20 cellular contexts compared by ENCODE assay signal in the genomic region with DNA sequence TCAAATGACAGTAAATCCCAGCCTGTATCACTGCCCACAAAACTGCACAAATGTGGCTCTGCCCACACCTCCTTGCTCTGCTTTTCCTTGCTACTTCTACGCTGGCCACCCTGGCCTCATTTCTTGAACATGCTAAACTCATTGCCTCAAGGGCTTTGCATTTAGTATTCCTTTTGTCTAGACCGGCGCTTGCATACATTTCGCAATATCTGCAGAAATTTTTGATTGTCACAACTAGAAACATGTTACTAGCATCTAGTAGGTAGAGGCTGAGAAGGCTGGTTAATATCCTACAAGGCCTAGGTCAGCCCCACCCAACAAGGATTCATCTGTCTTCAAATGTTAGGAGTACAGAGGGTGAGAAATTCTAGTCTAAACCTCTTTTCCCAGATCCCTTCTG.
A peak's percentile ranks its signal among the peaks of the same experiment; 100 is the strongest.
DNase-seq lines count a peak whose midpoint lies in the region; ATAC-seq, FAIRE-seq and TF ChIP-seq lines count a peak whose summit lies in the region.
"Had no signal": no experiment of that assay in that cellular context is flagged by ENCODE, and none has a peak within 500 bp of the region (broad histone marks: within the 10 kb centered on the region; RNA-seq: fewer than 3 reads in every experiment).

No MANE protein-coding gene starts in this region.

- H2BK120ac ChIP-seq in H1 (replicated peaks; ENCODE audit: low read depth, low read length) = no peak overlapping the region

- POLR2A ChIA-PET in H1 (lab: Charles Lee; ENCODE audit: partially characterized antibody) = no interaction called here

- H3K27ac ChIP-seq in BLaER1 (no peak overlapping the region), H1 (ENCODE audit: low read depth, low read length) (no peak overlapping the region)
- H3K27ac ChIP-seq: 22Rv1, A549 had no signal

- H2BK5ac ChIP-seq in H1 (ENCODE audit: low read depth, low read length) = no peak overlapping the region

- no peak for ATAC-seq in GM21447 (IDR thresholded peaks at IDR 0.05; ENCODE audit: unreplicated experiment)
- ATAC-seq: A549 had no signal

- H4K20me1 ChIP-seq in BLaER1 (no peaks in the 10 kb centered on the region), H1 (replicated peaks in 1 of 2; ENCODE audit: control insufficient read depth in 1 of 2, insufficient read depth in 2 of 2, low read length in 2 of 2) (no peaks in the 10 kb centered on the region)

- no peaks in the 10 kb centered on the region for H3K79me2 ChIP-seq in H1 (ENCODE audit: control insufficient read depth in 1 of 2, insufficient read depth in 2 of 2, low read length in 2 of 2)

- H3K4me3 ChIP-seq in BLaER1 (no peak overlapping the region), H1 (ENCODE audit: extremely low read depth in 1 of 4, insufficient read depth in 2 of 4, low read depth in 3 of 4, low read length in 4 of 4) (no peak overlapping the region)
- H3K4me3 ChIP-seq: A549 had no signal

- no peaks in the 10 kb centered on the region for H3K79me1 ChIP-seq in H1 (ENCODE audit: low read depth, low read length)

- no peak for TF ChIP-seq EP300 in H1 (IDR thresholded peaks at IDR 0.05; ENCODE audit: borderline replicate concordance in 1 of 2, low read depth in 2 of 2, low read length in 2 of 2)

- no peak overlapping the region for H2BK20ac ChIP-seq in H1 (ENCODE audit: low read length)

- H3K27me3 ChIP-seq in BLaER1 (no peaks in the 10 kb centered on the region), H1 (replicated peaks in 1 of 4; ENCODE audit: control insufficient read depth in 3 of 4, extremely low read depth in 1 of 4, insufficient read depth in 3 of 4, low read length in 3 of 4) (no peaks in the 10 kb centered on the region)

- H3K4me1 ChIP-seq in BLaER1 = peaks cover 10% of the 10 kb centered on the region; the same call in 1 of the 2 replicates
- no peaks in the 10 kb centered on the region for H3K4me1 ChIP-seq in H1 (replicated peaks in 1 of 4; ENCODE audit: control insufficient read depth in 3 of 4, insufficient read depth in 4 of 4, low read length in 3 of 4)
- H3K4me1 ChIP-seq: A549 had no signal

- 0 out of 2 replicates have a peak overlapping the region, but pooled peaks have one; percentile 30 for H2AFZ ChIP-seq in H1 (ENCODE audit: low read length)

- no peak overlapping the region for H2BK15ac ChIP-seq in H1 (ENCODE audit: low read length)

- no peak overlapping the region for H3K23ac ChIP-seq in H1 (ENCODE audit: insufficient read length)

- peaks cover 5% of the 10 kb centered on the region; the same call in 1 of the 2 replicates for H3K9me3 ChIP-seq in BLaER1
- H3K9me3 ChIP-seq in H1 (ENCODE audit: insufficient read depth in 2 of 2, low read depth in 1 of 2, low read length in 1 of 2) = no peaks in the 10 kb centered on the region
- H3K9me3 ChIP-seq: A549 had no signal

- CTCF ChIA-PET in H1 (lab: Charles Lee; ENCODE audit: partially characterized antibody) = interaction anchor here (0.6 kb wide), 1 partner anchor 1323 kb away, joined by 4 read pairs; no protein-coding TSS in a partner anchor

- no peak overlapping the region for H4K5ac ChIP-seq in H1 (ENCODE audit: insufficient read length, low read depth, low read length)

- no peak overlapping the region for H3K56ac ChIP-seq in H1 (replicated peaks; ENCODE audit: insufficient read length, low read depth, low read length)

- H3K14ac ChIP-seq in H1 (ENCODE audit: insufficient read length) = no peak overlapping the region

- H3K4ac ChIP-seq in H1 (replicated peaks; ENCODE audit: insufficient read length, low read depth, low read length) = no peak overlapping the region

- H4K91ac ChIP-seq in H1 (replicated peaks; ENCODE audit: insufficient read length, low read length) = no peak overlapping the region

- no peak overlapping the region for H2BK12ac ChIP-seq in H1 (ENCODE audit: low read depth, low read length)

- H3K4me2 ChIP-seq in BLaER1 (peak overlapping the region; percentile 40; the same call in 1 of the 2 replicates), H1 (ENCODE audit: insufficient read depth in 1 of 2, low read depth in 2 of 2, low read length in 2 of 2) (no peak overlapping the region)
- H3K4me2 ChIP-seq: A549 had no signal

- no peak overlapping the region for H4K8ac ChIP-seq in H1 (ENCODE audit: extremely low read depth, insufficient read depth, low read length)

- DNase-seq in GM19239 (ENCODE audit: insufficient read length, low spot score) (no peak), H1 (ENCODE audit: low read depth in 1 of 2, low spot score in 2 of 2) (no peak), NCI-H2171 treated with DMSO at 0.1 percent for 48 hours (lab: John Stamatoyannopoulos, UW) (no peak)
- DNase-seq: AML-193; C1 segment of cervical spinal cord; CD4-positive, alpha-beta memory T cell; CD4-positive, CD25-positive, alpha-beta regulatory T cell; CD8-positive, alpha-beta memory T cell; COR-L47; DMS 273 treated with DMSO at 0.1 percent for 48 hours; DMS153; DMS53; DMS79; GF-D8 had no signal

- TF ChIP-seq POLR2A in H1 (IDR thresholded peaks at IDR 0.05; ENCODE audit: control extremely low read depth in 1 of 2, low read depth in 2 of 2, low read length in 2 of 2) = no peak

- H3K9ac ChIP-seq in BLaER1 = no peak overlapping the region
- no peak overlapping the region for H3K9ac ChIP-seq in H1 (replicated peaks in 1 of 4; ENCODE audit: extremely low read depth in 1 of 4, low read depth in 3 of 4, low read length in 3 of 4)

- H3K18ac ChIP-seq in H1 (ENCODE audit: extremely low read depth, low read length) = no peak overlapping the region

- no peaks in the 10 kb centered on the region for H3K23me2 ChIP-seq in H1 (ENCODE audit: low read depth, low read length)

- peak; percentile 28 for FAIRE-seq in GM19239 (lab: Jason Lieb, UNC)
- FAIRE-seq in H1 (lab: Jason Lieb, UNC) = no peak
- FAIRE-seq: A549, G401.6, GM12891 had no signal

- no peak for TF ChIP-seq CTCF in H1 (IDR thresholded peaks at IDR 0.05; ENCODE audit: control extremely low read depth in 1 of 3, insufficient read depth in 1 of 3, low read depth in 1 of 3, low read length in 3 of 3)

- WGBS in H1 (ENCODE audit: extremely low coverage in 1 of 2, insufficient coverage in 1 of 2, insufficient read length in 1 of 2, insufficient replicate concordance in 2 of 2, low coverage in 1 of 2, low lambda C conversion rate in 2 of 2, missing lambda C conversion rate in 1 of 2), 2 experiments = 89% methylated on average over 4 of the region's 4 CpGs; no CpG with 5 or more reads in 1 of the 2 experiments

- TF ChIP-seq RAD21 in H1 (IDR thresholded peaks at IDR 0.05 in 1 of 2, conservative IDR thresholded peaks at IDR 0.05 in 1 of 2; ENCODE audit: low read depth in 2 of 2, low read length in 2 of 2) = no peak

- no peak overlapping the region for H2AK5ac ChIP-seq in H1 (ENCODE audit: low read depth, low read length)

- no peaks in the 10 kb centered on the region for H3K36me3 ChIP-seq in BLaER1
- no peaks in the 10 kb centered on the region for H3K36me3 ChIP-seq in H1 (ENCODE audit: control insufficient read depth in 2 of 4, insufficient read depth in 4 of 4, low read length in 3 of 4)

TF ChIP-seq in H1, 55 proteins besides CTCF, POLR2A, EP300 and RAD21:
- TF ChIP-seq, protein P1, sequence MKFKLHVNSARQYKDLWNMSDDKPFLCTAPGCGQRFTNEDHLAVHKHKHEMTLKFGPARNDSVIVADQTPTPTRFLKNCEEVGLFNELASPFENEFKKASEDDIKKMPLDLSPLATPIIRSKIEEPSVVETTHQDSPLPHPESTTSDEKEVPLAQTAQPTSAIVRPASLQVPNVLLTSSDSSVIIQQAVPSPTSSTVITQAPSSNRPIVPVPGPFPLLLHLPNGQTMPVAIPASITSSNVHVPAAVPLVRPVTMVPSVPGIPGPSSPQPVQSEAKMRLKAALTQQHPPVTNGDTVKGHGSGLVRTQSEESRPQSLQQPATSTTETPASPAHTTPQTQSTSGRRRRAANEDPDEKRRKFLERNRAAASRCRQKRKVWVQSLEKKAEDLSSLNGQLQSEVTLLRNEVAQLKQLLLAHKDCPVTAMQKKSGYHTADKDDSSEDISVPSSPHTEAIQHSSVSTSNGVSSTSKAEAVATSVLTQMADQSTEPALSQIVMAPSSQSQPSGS (IDR thresholded peaks at IDR 0.05; ENCODE audit: low read length) = no peak
- TF ChIP-seq SAP30 (IDR thresholded peaks at IDR 0.05; ENCODE audit: insufficient read depth, insufficient replicate concordance, low read length) (no peak), RNF2 (IDR thresholded peaks at IDR 0.05; ENCODE audit: borderline replicate concordance, low read depth, low read length, missing control alignments, poor library complexity, severe bottlenecking) (no peak), TAF7 (optimal IDR thresholded peaks at IDR 0.05; ENCODE audit: borderline replicate concordance, low read depth, low read length) (no peak), GTF2F1 (IDR thresholded peaks at IDR 0.05; ENCODE audit: borderline replicate concordance, low read depth, low read length) (no peak), KDM5A (IDR thresholded peaks at IDR 0.05; ENCODE audit: low read length) (no peak), BRCA1 (IDR thresholded peaks at IDR 0.05; ENCODE audit: low read depth, low read length) (no peak), HDAC2 (IDR thresholded peaks at IDR 0.05; ENCODE audit: borderline replicate concordance in 1 of 2, low read depth in 2 of 2, low read length in 2 of 2) (no peak), CBX8 (IDR thresholded peaks at IDR 0.05; ENCODE audit: borderline replicate concordance, low read depth, low read length) (no peak), TCF12 (IDR thresholded peaks at IDR 0.05; ENCODE audit: low read depth, low read length) (no peak), HDAC6 (IDR thresholded peaks at IDR 0.05; ENCODE audit: low read depth, low read length) (no peak), FOSL1 (IDR thresholded peaks at IDR 0.05; ENCODE audit: insufficient read depth, low read depth, low read length) (no peak), CREB1 (IDR thresholded peaks at IDR 0.05) (no peak), CTBP2 (IDR thresholded peaks at IDR 0.05; ENCODE audit: borderline replicate concordance, insufficient read depth, insufficient read length, low read length) (no peak), TAF1 (IDR thresholded peaks at IDR 0.05; ENCODE audit: low read depth, low read length) (no peak), YY1 (IDR thresholded peaks at IDR 0.05; ENCODE audit: low read depth, low read length) (no peak)
- TF ChIP-seq, protein P2, sequence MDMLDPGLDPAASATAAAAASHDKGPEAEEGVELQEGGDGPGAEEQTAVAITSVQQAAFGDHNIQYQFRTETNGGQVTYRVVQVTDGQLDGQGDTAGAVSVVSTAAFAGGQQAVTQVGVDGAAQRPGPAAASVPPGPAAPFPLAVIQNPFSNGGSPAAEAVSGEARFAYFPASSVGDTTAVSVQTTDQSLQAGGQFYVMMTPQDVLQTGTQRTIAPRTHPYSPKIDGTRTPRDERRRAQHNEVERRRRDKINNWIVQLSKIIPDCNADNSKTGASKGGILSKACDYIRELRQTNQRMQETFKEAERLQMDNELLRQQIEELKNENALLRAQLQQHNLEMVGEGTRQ (IDR thresholded peaks at IDR 0.05; ENCODE audit: low read length) = no peak
